ENCODE assay signal across 13 cellular contexts in the genomic region with DNA sequence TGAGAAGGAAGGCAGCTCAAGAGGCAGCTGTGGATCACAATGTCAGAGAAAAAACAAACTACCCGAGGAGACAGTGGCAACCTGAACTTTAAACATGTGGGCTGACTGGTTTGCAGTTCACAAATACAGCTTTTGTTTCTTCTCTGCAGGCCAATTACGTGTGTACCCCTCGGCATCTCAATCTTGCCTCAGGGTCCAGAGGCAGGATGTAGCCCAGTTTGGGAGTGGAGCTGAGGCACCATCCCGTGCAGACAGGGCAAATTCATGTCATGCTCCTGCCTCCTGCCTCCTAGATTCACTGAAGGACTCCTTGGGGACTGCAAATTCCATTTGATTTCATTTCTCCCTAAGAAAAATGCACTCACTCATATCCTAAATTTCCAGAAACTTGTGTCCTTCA.
DNase-seq lines count a peak whose midpoint lies in the region; ATAC-seq and TF ChIP-seq lines count a peak whose summit lies in the region.
"Had no signal": no experiment of that assay in that cellular context is flagged by ENCODE, and none has a peak within 500 bp of the region (broad histone marks: within the 10 kb centered on the region; RNA-seq: fewer than 3 reads in every experiment).

No MANE protein-coding gene starts in this region.

- TF ChIP-seq CTCF in AG09309 (IDR thresholded peaks at IDR 0.05; ENCODE audit: control insufficient read depth, insufficient read depth, low read depth, low read length, missing control alignments) (no peak), IMR-90 (conservative IDR thresholded peaks at IDR 0.05; ENCODE audit: low read depth, low read length) (no peak), mammary epithelial cell (conservative IDR thresholded peaks at IDR 0.05 in 1 of 2, IDR thresholded peaks at IDR 0.05 in 1 of 2; ENCODE audit: extremely low read depth in 1 of 2, insufficient read depth in 1 of 2, low read depth in 1 of 2, low read length in 2 of 2) (no peak)

- H3K4me3 ChIP-seq in AG09309 (ENCODE audit: control insufficient read depth, low read depth, low read length) (no peak overlapping the region), IMR-90 (ENCODE audit: insufficient read depth, low read depth, low read length) (no peak overlapping the region), mammary epithelial cell (replicated peaks in 1 of 3; ENCODE audit: insufficient read depth in 1 of 3, low read depth in 2 of 3, low read length in 3 of 3) (no peak overlapping the region)
- H3K4me3 ChIP-seq: uterus had no signal

- dilution Hi-C loops in IMR-90 (cut with HindIII; ENCODE audit: low sequenced_read_pairs, unreplicated experiment) (no loop called here), mammary epithelial cell (cut with HindIII; ENCODE audit: low sequenced_read_pairs) (loop anchor here (5.0 kb wide), 1 partner anchor 51 kb away; no protein-coding TSS in a partner anchor)

- no peaks in the 10 kb centered on the region for H3K9me3 ChIP-seq in IMR-90 (ENCODE audit: control insufficient read depth, insufficient read depth, low read length)
- no peaks in the 10 kb centered on the region for H3K9me3 ChIP-seq in mammary epithelial cell (replicated peaks; ENCODE audit: insufficient read depth, low read length)
- H3K9me3 ChIP-seq: uterus had no signal

- H3K14ac ChIP-seq in IMR-90 (replicated peaks; ENCODE audit: low read depth, low read length): no peak overlapping the region

- no peak for TF ChIP-seq POLR2A in IMR-90 (IDR thresholded peaks at IDR 0.05; ENCODE audit: low read depth, low read length)

- H3K79me2 ChIP-seq in mammary epithelial cell (ENCODE audit: insufficient read depth, low read length): no peaks in the 10 kb centered on the region

- H2BK120ac ChIP-seq in IMR-90 (ENCODE audit: low read depth, low read length): no peak overlapping the region

- 40% methylated on average over 1 of the region's 4 CpGs; no CpG with 5 or more reads in 1 of the 2 experiments for WGBS in IMR-90 (ENCODE audit: extremely low coverage in 2 of 2, insufficient read length in 1 of 2), 2 experiments
- WGBS in mammary epithelial cell (ENCODE audit: low coverage, missing lambda C conversion rate): 0% methylated on average over 4 of the region's 4 CpGs

- H3K23ac ChIP-seq in IMR-90 (ENCODE audit: low read depth, low read length): no peak overlapping the region

- H4K20me1 ChIP-seq in IMR-90 (ENCODE audit: insufficient read depth, low read length) (no peaks in the 10 kb centered on the region), mammary epithelial cell (ENCODE audit: insufficient read depth, low read length) (no peaks in the 10 kb centered on the region)

- H3K36me3 ChIP-seq in IMR-90 (ENCODE audit: control insufficient read depth, insufficient read depth, low read length) (no peaks in the 10 kb centered on the region), mammary epithelial cell (ENCODE audit: insufficient read depth, low read length) (no peaks in the 10 kb centered on the region)
- H3K36me3 ChIP-seq: uterus had no signal

- H2BK5ac ChIP-seq in IMR-90 (ENCODE audit: low read depth, low read length, poor library complexity, severe bottlenecking): no peak overlapping the region

- H2BK15ac ChIP-seq in IMR-90 (ENCODE audit: low read depth, low read length): no peak overlapping the region

- no peak overlapping the region for H4K5ac ChIP-seq in IMR-90 (ENCODE audit: low read depth, low read length)

- TF ChIP-seq RAD21 in IMR-90 (IDR thresholded peaks at IDR 0.05; ENCODE audit: low read length): no peak

- POLR2A ChIA-PET in IMR-90 (lab: Charles Lee; ENCODE audit: unreplicated experiment): no interaction called here

- ATAC-seq in IMR-90 (ENCODE audit: low read depth) (no peak), GM21723 (IDR thresholded peaks at IDR 0.05; ENCODE audit: unreplicated experiment) (no peak)

- in situ Hi-C loops in IMR-90 (cut with MboI; ENCODE audit: low sequenced_read_pairs) (no loop called here), mammary epithelial cell (cut with MboI; ENCODE audit: low sequenced_read_pairs in 2 of 2) (no loop called here)

- H3K4me2 ChIP-seq in IMR-90 (ENCODE audit: low read depth, low read length) (no peak overlapping the region), mammary epithelial cell (ENCODE audit: insufficient read depth, low read depth, low read length) (peak overlapping the region; percentile 38)

- intact Hi-C loops in IMR-90 (cut with micrococcal nuclease) (no loop called here), mammary epithelial cell (cut with micrococcal nuclease) (loop anchor here (1.0 kb wide), 1 partner anchor 11 kb away; no protein-coding TSS in a partner anchor)

- H3K4ac ChIP-seq in IMR-90 (ENCODE audit: low read depth, low read length): 0 out of 2 replicates have a peak overlapping the region, but pooled peaks have one; percentile 61

- BruUV-seq in IMR-90 (replicated peaks; lab: Mats Ljungman, UMichigan) (no TSS peak), mammary epithelial cell (replicated peaks; lab: Mats Ljungman, UMichigan) (no TSS peak)

- H3K4me1 ChIP-seq in IMR-90 (ENCODE audit: control insufficient read depth, insufficient read depth, low read length) (no peaks in the 10 kb centered on the region), mammary epithelial cell (ENCODE audit: insufficient read depth, low read length) (peaks cover 28% of the 10 kb centered on the region)
- H3K4me1 ChIP-seq: uterus had no signal

- H3K9me1 ChIP-seq in IMR-90 (ENCODE audit: insufficient read depth, low read length): no peaks in the 10 kb centered on the region

- no peak overlapping the region for H2AK9ac ChIP-seq in IMR-90 (replicated peaks; ENCODE audit: low read depth, low read length, poor library complexity)

- H3K56ac ChIP-seq in IMR-90 (ENCODE audit: extremely low read depth, insufficient read depth, low read length): no peak overlapping the region

- no peak overlapping the region for H4K91ac ChIP-seq in IMR-90 (ENCODE audit: insufficient read depth, low read depth, low read length)

- no peak overlapping the region for H4K8ac ChIP-seq in IMR-90 (ENCODE audit: low read depth in 2 of 2, low read length in 2 of 2)

- DNase-seq in AG09309 (ENCODE audit: low read depth): peak; percentile 83
- DNase-seq in IMR-90: peak; percentile 40
- DNase-seq in mammary epithelial cell: peak; percentile 32
- DNase-seq in myocyte (ENCODE audit: low read depth): peak; percentile 1
- no peak for DNase-seq in NCI-H2227 (lab: John Stamatoyannopoulos, UW; ENCODE audit: unreplicated experiment)
- DNase-seq in globus pallidus (ENCODE audit: low spot score): no peak
- DNase-seq in iPS-NIHi11 (ENCODE audit: low spot score): no peak
- DNase-seq: activated CD4-positive, alpha-beta memory T cell treated with anti-CD3 and anti-CD28 coated beads for 36 hours; CD4-positive, alpha-beta T cell; HFFc6; NCI-H187 treated with DMSO at 0.1 percent for 48 hours; uterus had no signal

- H3K9ac ChIP-seq in IMR-90 (ENCODE audit: low read depth, low read length): no peak overlapping the region
- H3K9ac ChIP-seq in mammary epithelial cell (ENCODE audit: insufficient read depth, low read length): peak overlapping the region; percentile 46

- H2BK20ac ChIP-seq in IMR-90 (ENCODE audit: low read depth, low read length): no peak overlapping the region

- no peak overlapping the region for H3K18ac ChIP-seq in IMR-90 (ENCODE audit: low read depth, low read length)

- no peak overlapping the region for H2AFZ ChIP-seq in IMR-90 (replicated peaks; ENCODE audit: low read length, poor library complexity)
- peak overlapping the region; percentile 63 for H2AFZ ChIP-seq in mammary epithelial cell (ENCODE audit: low read depth, low read length)

- CTCF ChIA-PET in IMR-90 (lab: Yijun Ruan, JAX): no interaction called here
- CTCF ChIA-PET in mammary epithelial cell (lab: Charles Lee; ENCODE audit: low non-redundant PET): interaction anchor here (0.6 kb wide), 1 partner anchor 413 kb away, joined by 3 read pairs; no protein-coding TSS in a partner anchor

- no peak overlapping the region for H2AK5ac ChIP-seq in IMR-90 (ENCODE audit: low read depth, low read length)

- H3K27ac ChIP-seq in IMR-90 (ENCODE audit: insufficient read depth, low read length) (no peak overlapping the region), mammary epithelial cell (ENCODE audit: insufficient read depth, low read depth, low read length) (peak overlapping the region; percentile 91)
- H3K27ac ChIP-seq: uterus had no signal

- H3K27me3 ChIP-seq in IMR-90 (ENCODE audit: control insufficient read depth, insufficient read depth, low read length): no peaks in the 10 kb centered on the region
- no peaks in the 10 kb centered on the region for H3K27me3 ChIP-seq in mammary epithelial cell (ENCODE audit: insufficient read depth, low read length)
- H3K27me3 ChIP-seq: uterus had no signal

- H3K79me1 ChIP-seq in IMR-90 (ENCODE audit: low read depth in 1 of 2, low read length in 2 of 2): no peaks in the 10 kb centered on the region

TF ChIP-seq in IMR-90, 13 proteins besides CTCF, POLR2A, EP300 and RAD21:
- TF ChIP-seq FOS (IDR thresholded peaks at IDR 0.05; ENCODE audit: low read depth, low read length) (no peak), CEBPB (IDR thresholded peaks at IDR 0.05; ENCODE audit: low read depth, low read length) (no peak), RCOR1 (IDR thresholded peaks at IDR 0.05; ENCODE audit: insufficient replicate concordance, low read length) (no peak)

Comparison
In these comparisons a context has a peak if more than half of its experiments do, and no peak if none do; other contexts are left out.
1. DNase-seq: peak in AG09309 (single experiment), IMR-90 (single experiment), mammary epithelial cell (single experiment) and myocyte (single experiment); none in NCI-H2227 (single experiment), globus pallidus (single experiment) and iPS-NIHi11 (single experiment).